10 cellular contexts compared by ENCODE assay signal in the genomic region with DNA sequence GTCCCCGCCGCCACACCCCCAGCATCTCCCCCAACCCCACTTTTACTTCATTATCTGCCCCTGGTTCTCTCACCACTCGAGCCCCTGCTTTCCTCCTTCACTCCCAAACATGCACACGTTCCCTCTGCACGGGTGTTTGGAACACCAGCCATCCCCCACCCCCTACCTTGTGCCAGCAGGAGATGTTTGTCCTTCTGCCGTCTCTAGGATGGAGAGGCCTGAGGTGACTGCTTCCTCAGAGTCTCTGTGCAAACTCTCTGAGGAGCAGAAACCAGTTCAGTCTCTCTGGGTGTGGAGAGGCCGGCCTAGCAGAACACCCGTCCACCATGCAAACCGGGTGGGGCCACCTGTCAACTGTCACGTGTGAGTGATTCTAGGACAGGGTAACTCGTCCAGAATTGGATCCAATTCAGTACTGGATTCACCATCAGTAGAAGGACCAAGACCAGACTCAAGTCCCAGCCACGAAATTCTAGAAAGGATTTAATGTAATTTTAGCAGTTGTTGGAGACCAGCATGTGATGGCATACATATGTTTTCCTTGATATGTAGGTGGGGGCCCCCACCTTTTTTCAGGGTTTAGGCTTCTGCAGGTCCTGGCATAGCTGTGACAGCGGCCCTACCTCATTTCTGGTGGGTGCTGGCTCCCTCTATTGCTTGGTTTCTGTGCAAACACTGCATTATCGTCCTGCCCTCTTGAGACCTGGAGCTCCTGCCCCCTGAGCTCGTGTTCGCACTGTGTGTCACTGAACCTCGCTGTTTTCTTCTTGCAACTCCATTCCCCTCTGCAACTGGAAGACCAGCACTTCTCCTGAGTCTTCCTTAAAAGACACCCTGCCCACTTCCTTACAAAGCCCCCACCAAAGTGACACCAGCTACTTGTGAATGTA. TPM values are rescaled to one million over a fixed set of nuclear protein-coding genes. Genes with fewer than 3 reads are reported as not detected.
DNase-seq lines count a peak whose midpoint lies in the region; ATAC-seq, FAIRE-seq and TF ChIP-seq lines count a peak whose summit lies in the region.
"Had no signal": no experiment of that assay in that cellular context is flagged by ENCODE, and none has a peak within 500 bp of the region (broad histone marks: within the 10 kb centered on the region; RNA-seq: fewer than 3 reads in every experiment).

Gene RAET1E (minus strand): TSS at position 259 of the 890 bp plus-strand sequence. CDS start 7,212 bp downstream, outside the sequence.

- H3K27ac Mint-ChIP-seq in Calu3 (ENCODE audit: unreplicated experiment) = peak within 1 kb of the TSS; percentile 52

- peaks cover 47% of the 10 kb centered on the region for H3K4me1 Mint-ChIP-seq in Calu3 (ENCODE audit: low read depth, unreplicated experiment)

- peak within 1 kb of the TSS; percentile 22 for H3K4me3 Mint-ChIP-seq in Calu3 (ENCODE audit: low read depth, unreplicated experiment)

- H3K9me2 ChIP-seq in PC-9 (ENCODE audit: insufficient read depth) = no peaks in the 10 kb centered on the region

- ATAC-seq in HG02763 (IDR thresholded peaks at IDR 0.05; ENCODE audit: unreplicated experiment) (no peak), HG02642 (IDR thresholded peaks at IDR 0.05; ENCODE audit: poor library complexity, unreplicated experiment) (no peak), GM18909 (IDR thresholded peaks at IDR 0.05; ENCODE audit: poor library complexity, unreplicated experiment) (no peak)

- no peaks in the 10 kb centered on the region for H3K9me1 ChIP-seq in endothelial cell of umbilical vein (replicated peaks; ENCODE audit: control insufficient read depth, extremely low read depth, insufficient read depth, low read length)

- H3K4me1 ChIP-seq in PC-9 (replicated peaks; ENCODE audit: insufficient read depth) (peaks cover 39% of the 10 kb centered on the region), endothelial cell of umbilical vein (ENCODE audit: control insufficient read depth, extremely low read depth, insufficient read depth, low read length) (peaks cover 17% of the 10 kb centered on the region), prostate gland (replicated peaks) (peaks cover 5% of the 10 kb centered on the region)

- TF ChIP-seq POLR2A in endothelial cell of umbilical vein (IDR thresholded peaks at IDR 0.05; ENCODE audit: low read depth, low read length) (no peak), prostate gland (IDR thresholded peaks at IDR 0.05) (no peak)

- H3K27ac ChIP-seq in PC-9 = peak within 1 kb of the TSS; percentile 75; the same call in 1 of the 2 replicates
- H3K27ac ChIP-seq in endothelial cell of umbilical vein (ENCODE audit: insufficient read depth, low read depth, low read length) = no peak within 1 kb of the TSS
- peak within 1 kb of the TSS; percentile 40 to 66 for H3K27ac ChIP-seq in prostate gland

- H3K36me3 ChIP-seq in PC-9 (ENCODE audit: low read depth) (no peaks in the 10 kb centered on the region), endothelial cell of umbilical vein (ENCODE audit: control insufficient read depth in 2 of 2, extremely low read depth in 1 of 2, insufficient read depth in 2 of 2, low read length in 2 of 2) (no peaks in the 10 kb centered on the region), prostate gland (no peaks in the 10 kb centered on the region)

- WGBS in prostate gland = 75% methylated on average over 17 of the region's 17 CpGs

- dilution Hi-C loops in endothelial cell of umbilical vein (cut with MboI; ENCODE audit: extremely low pct_ligation_motif_present, low sequenced_read_pairs) = no loop called here

- DNase-seq in Calu3 (peak; percentile 13), PC-9 (no peak), endothelial cell of umbilical vein (ENCODE audit: low read depth, low spot score) (no peak), prostate gland (ENCODE audit: low spot score) (no peak), SW480 (ENCODE audit: low spot score) (no peak)
- DNase-seq: activated CD4-positive, alpha-beta T cell treated with anti-CD3 and anti-CD28 coated beads, Interleukin-2, amount 50 U/mL, for 1 hour; NCI-H1092 treated with DMSO at 0.1 percent for 48 hours had no signal

- no peaks in the 10 kb centered on the region for H3K79me2 ChIP-seq in PC-9 (ENCODE audit: low read depth)
- no peaks in the 10 kb centered on the region for H3K79me2 ChIP-seq in endothelial cell of umbilical vein (ENCODE audit: control insufficient read depth, insufficient read depth, low read length)

- CTCF ChIA-PET in Calu3 (lab: Charles Lee) (interaction anchor here (1.1 kb wide), 1 partner anchor 67 kb away, joined by 4 read pairs; no protein-coding TSS in a partner anchor), PC-9 (lab: Charles Lee) (no interaction called here), endothelial cell of umbilical vein (lab: Charles Lee) (interaction anchor here (0.8 to 0.9 kb wide), 2 partner anchors 85 to 118 kb away, joined by 3 read pairs; no protein-coding TSS in a partner anchor)

- H3K9me3 Mint-ChIP-seq in Calu3 (ENCODE audit: low read depth, unreplicated experiment) = no peaks in the 10 kb centered on the region

- H3K27me3 Mint-ChIP-seq in Calu3 (ENCODE audit: unreplicated experiment) = peaks cover 8% of the 10 kb centered on the region

- H4K20me1 ChIP-seq in PC-9 (ENCODE audit: insufficient read depth) = no peaks in the 10 kb centered on the region
- no peaks in the 10 kb centered on the region for H4K20me1 ChIP-seq in endothelial cell of umbilical vein (replicated peaks; ENCODE audit: control insufficient read depth, extremely low read depth, insufficient read depth, low read length)

- BruUV-seq in Calu3 (replicated peaks; lab: Mats Ljungman, UMichigan) (no TSS peak), PC-9 (replicated peaks; lab: Mats Ljungman, UMichigan) (no TSS peak), endothelial cell of umbilical vein (replicated peaks; lab: Mats Ljungman, UMichigan) (no TSS peak)

- no peak for FAIRE-seq in endothelial cell of umbilical vein (lab: Jason Lieb, UNC)

- H3K9me3 ChIP-seq in PC-9 (ENCODE audit: insufficient read depth, low read depth) = no peaks in the 10 kb centered on the region
- H3K9me3 ChIP-seq in endothelial cell of umbilical vein (replicated peaks; ENCODE audit: control insufficient read depth, insufficient read depth, low read length) = no peaks in the 10 kb centered on the region
- no peaks in the 10 kb centered on the region for H3K9me3 ChIP-seq in prostate gland

- peaks cover 17% of the 10 kb centered on the region; the same call in 1 of the 2 replicates for H3F3A ChIP-seq in PC-9 (ENCODE audit: insufficient read depth, low read depth)

- no peaks in the 10 kb centered on the region for H3K36me3 Mint-ChIP-seq in Calu3 (ENCODE audit: insufficient read depth, unreplicated experiment)

- POLR2A ChIA-PET in PC-9 (lab: Charles Lee; ENCODE audit: unreplicated experiment) (no interaction called here), endothelial cell of umbilical vein (lab: Charles Lee) (interaction anchor here (0.6 kb wide), 1 partner anchor 36 kb away, joined by 3 read pairs; no protein-coding TSS in a partner anchor)

- intact Hi-C loops in Calu3 (cut with micrococcal nuclease; ENCODE audit: unreplicated experiment) (loop anchor here (5.0 kb wide), 1 partner anchor 41 kb away; no protein-coding TSS in a partner anchor), PC-9 (cut with micrococcal nuclease; ENCODE audit: unreplicated experiment) (loop anchor here (2.0 kb wide), 2 partner anchors 33 to 51 kb away; partner anchors contain the start of gene LRP11), endothelial cell of umbilical vein (cut with micrococcal nuclease) (loop anchor here (2.0 kb wide), 1 partner anchor 33 kb away; the partner anchor contains the start of gene LRP11), prostate gland (cut with DNase I) (no loop called here)

- H3K9ac ChIP-seq in endothelial cell of umbilical vein (replicated peaks; ENCODE audit: extremely low read depth, insufficient read depth, low read length) = no peak within 1 kb of the TSS

- peak within 1 kb of the TSS; percentile 15; the same call in 1 of the 2 replicates for H3K4me3 ChIP-seq in PC-9
- no peak within 1 kb of the TSS for H3K4me3 ChIP-seq in endothelial cell of umbilical vein (replicated peaks in 1 of 3; ENCODE audit: insufficient read depth in 1 of 3, low read depth in 1 of 3, low read length in 3 of 3)
- peak within 1 kb of the TSS; percentile 4 to 6 for H3K4me3 ChIP-seq in prostate gland

- H3K4me2 ChIP-seq in PC-9 = peak within 1 kb of the TSS; percentile 70
- H3K4me2 ChIP-seq in endothelial cell of umbilical vein (ENCODE audit: insufficient read depth, low read length) = no peak within 1 kb of the TSS

- TF ChIP-seq CTCF in Calu3 (IDR thresholded peaks at IDR 0.05; ENCODE audit: unreplicated experiment) (no peak), PC-9 (conservative IDR thresholded peaks at IDR 0.05) (no peak), endothelial cell of umbilical vein (IDR thresholded peaks at IDR 0.05; ENCODE audit: extremely low read depth in 1 of 2, insufficient read depth in 1 of 2, low read depth in 1 of 2, low read length in 2 of 2) (no peak), prostate gland (IDR thresholded peaks at IDR 0.05) (peak in 1 of 4 experiments; percentile 5)

- no peak within 1 kb of the TSS for H2AFZ ChIP-seq in PC-9
- H2AFZ ChIP-seq in endothelial cell of umbilical vein (ENCODE audit: low read depth, low read length) = peak within 1 kb of the TSS; percentile 8

- no peaks in the 10 kb centered on the region for H3K27me3 ChIP-seq in PC-9 (ENCODE audit: insufficient read depth, low read depth)
- H3K27me3 ChIP-seq in endothelial cell of umbilical vein (ENCODE audit: control insufficient read depth in 2 of 2, insufficient read depth in 2 of 2, low read length in 2 of 2) = peaks cover 2 to 7% of the 10 kb centered on the region in 2 experiments
- H3K27me3 ChIP-seq in prostate gland (replicated peaks; ENCODE audit: insufficient read depth) = no peaks in the 10 kb centered on the region

TF ChIP-seq in endothelial cell of umbilical vein, 7 proteins besides CTCF, POLR2A, EP300 and RAD21 (continues in another document):
- no peak for TF ChIP-seq MYC (IDR thresholded peaks at IDR 0.05; ENCODE audit: low read depth, low read length)
- TF ChIP-seq, protein P1, sequence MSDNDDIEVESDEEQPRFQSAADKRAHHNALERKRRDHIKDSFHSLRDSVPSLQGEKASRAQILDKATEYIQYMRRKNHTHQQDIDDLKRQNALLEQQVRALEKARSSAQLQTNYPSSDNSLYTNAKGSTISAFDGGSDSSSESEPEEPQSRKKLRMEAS (IDR thresholded peaks at IDR 0.05; ENCODE audit: insufficient read depth, insufficient read length) = no peak
- no peak for TF ChIP-seq FOS (IDR thresholded peaks at IDR 0.05; ENCODE audit: borderline replicate concordance, insufficient read depth, low read length)

RNA-seq across cellular contexts. Expression of gene RAET1E, which starts in this region (rescaled TPM):
- total RNA-seq in Calu3 (2022) = 0.22 TPM in 1 of 2 replicates, not detected in the other
- 0.20 TPM in 1 of 2 replicates, not detected in the other for total RNA-seq in PC-9 (2021)
- not detected in 2 replicates for total RNA-seq in endothelial cell of umbilical vein
- polyA plus RNA-seq in endothelial cell of umbilical vein = 0.04 TPM in 1 of 2 replicates, not detected in the other
- polyA plus RNA-seq in endothelial cell of umbilical vein (2011; cell fraction: cytosol; rRNA removed) = not detected in 2 replicates
- not detected in 2 replicates for polyA plus RNA-seq in endothelial cell of umbilical vein (2011; cell fraction: nucleus; rRNA removed)
- not detected in 2 replicates for polyA plus RNA-seq in endothelial cell of umbilical vein (2012)
- polyA minus RNA-seq in endothelial cell of umbilical vein = not detected in 2 replicates
- polyA minus RNA-seq in endothelial cell of umbilical vein (2011; cell fraction: cytosol; rRNA and poly(A)+ RNA removed) = 7.4 TPM
- 0.19 TPM in 1 of 2 replicates, not detected in the other for polyA minus RNA-seq in endothelial cell of umbilical vein (2011; cell fraction: nucleus; rRNA and poly(A)+ RNA removed)
- under 1 TPM; 0.23 to 0.77 TPM for total RNA-seq in prostate gland

Comparison
In these comparisons a context has a peak if more than half of its experiments do, and no peak if none do; other contexts are left out.
1. Peak in DNase-seq in Calu3; RNA of the gene not detected or under 1 TPM.
2. H3K4me3 ChIP-seq: peak in PC-9 (single experiment) and prostate gland (2 of 2); none in endothelial cell of umbilical vein (0 of 3).